1 cellular context compared by ENCODE assay signal in the genomic region with DNA sequence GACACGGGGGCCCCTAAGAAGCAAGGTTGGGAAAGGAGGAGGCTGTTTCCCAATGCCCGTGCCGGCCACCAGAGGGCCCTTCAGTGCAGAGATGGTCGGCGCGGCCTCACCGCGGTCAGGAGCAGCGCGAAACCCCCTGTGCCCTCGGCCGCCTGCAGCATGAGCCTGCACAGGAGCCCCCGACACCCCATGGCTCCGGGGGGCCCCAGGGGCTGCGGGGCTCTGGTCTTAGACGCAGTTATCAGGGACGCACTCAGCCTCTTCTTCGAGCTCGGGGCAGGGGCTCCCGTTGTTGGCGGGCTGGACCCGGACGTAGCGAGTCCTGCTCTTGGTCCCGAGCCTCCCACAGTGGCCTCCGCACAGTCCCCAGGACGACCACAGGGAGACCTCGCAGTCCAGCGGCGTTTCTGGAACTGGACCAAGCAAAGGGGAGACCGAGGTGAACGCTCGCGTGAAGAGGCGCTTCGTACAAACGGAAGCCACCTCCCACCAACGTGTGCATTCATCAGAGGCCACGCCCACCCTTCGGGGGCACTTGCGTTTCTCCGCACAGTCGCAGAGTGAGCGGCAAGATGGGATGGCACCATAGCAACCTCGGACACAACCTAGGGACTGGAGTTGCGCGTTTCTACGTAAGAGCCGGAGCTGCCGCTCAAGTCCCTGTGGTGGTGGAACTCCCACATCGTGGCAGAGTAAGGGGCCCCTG.
A peak's percentile ranks its signal among the peaks of the same experiment; 100 is the strongest.
TF ChIP-seq lines count a peak whose summit lies in the region.

No MANE protein-coding gene starts in this region.

TF ChIP-seq in HepG2, 621 proteins besides CTCF, POLR2A, EP300 and RAD21 (continued from another document):
- TF ChIP-seq, protein P1, sequence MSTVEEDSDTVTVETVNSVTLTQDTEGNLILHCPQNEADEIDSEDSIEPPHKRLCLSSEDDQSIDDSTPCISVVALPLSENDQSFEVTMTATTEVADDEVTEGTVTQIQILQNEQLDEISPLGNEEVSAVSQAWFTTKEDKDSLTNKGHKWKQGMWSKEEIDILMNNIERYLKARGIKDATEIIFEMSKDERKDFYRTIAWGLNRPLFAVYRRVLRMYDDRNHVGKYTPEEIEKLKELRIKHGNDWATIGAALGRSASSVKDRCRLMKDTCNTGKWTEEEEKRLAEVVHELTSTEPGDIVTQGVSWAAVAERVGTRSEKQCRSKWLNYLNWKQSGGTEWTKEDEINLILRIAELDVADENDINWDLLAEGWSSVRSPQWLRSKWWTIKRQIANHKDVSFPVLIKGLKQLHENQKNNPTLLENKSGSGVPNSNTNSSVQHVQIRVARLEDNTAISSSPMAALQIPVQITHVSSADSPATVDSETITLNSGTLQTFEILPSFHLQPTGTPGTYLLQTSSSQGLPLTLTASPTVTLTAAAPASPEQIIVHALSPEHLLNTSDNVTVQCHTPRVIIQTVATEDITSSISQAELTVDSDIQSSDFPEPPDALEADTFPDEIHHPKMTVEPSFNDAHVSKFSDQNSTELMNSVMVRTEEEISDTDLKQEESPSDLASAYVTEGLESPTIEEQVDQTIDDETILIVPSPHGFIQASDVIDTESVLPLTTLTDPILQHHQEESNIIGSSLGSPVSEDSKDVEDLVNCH (CRISPR knock-in tag; IDR thresholded peaks at IDR 0.05): no peak
- no peak for TF ChIP-seq MEIS2 (CRISPR knock-in tag; IDR thresholded peaks at IDR 0.05)
- no peak for TF ChIP-seq HDAC6 (IDR thresholded peaks at IDR 0.05; ENCODE audit: low read depth, low read length)
- no peak for TF ChIP-seq IKZF1 (IDR thresholded peaks at IDR 0.05)
- TF ChIP-seq ZSCAN9 (CRISPR knock-in tag; IDR thresholded peaks at IDR 0.05; ENCODE audit: borderline replicate concordance): no peak
- TF ChIP-seq SALL1 (CRISPR knock-in tag; IDR thresholded peaks at IDR 0.05): peak; percentile 14; the same call in 1 of the 2 replicates
- TF ChIP-seq CEBPG (CRISPR knock-in tag; IDR thresholded peaks at IDR 0.05): peak; percentile 42; the same call in 1 of the 2 replicates
- no peak for TF ChIP-seq GFI1 (CRISPR knock-in tag; IDR thresholded peaks at IDR 0.05; ENCODE audit: borderline replicate concordance)
- TF ChIP-seq ADNP (CRISPR knock-in tag; IDR thresholded peaks at IDR 0.05): no peak
- TF ChIP-seq, protein P2, sequence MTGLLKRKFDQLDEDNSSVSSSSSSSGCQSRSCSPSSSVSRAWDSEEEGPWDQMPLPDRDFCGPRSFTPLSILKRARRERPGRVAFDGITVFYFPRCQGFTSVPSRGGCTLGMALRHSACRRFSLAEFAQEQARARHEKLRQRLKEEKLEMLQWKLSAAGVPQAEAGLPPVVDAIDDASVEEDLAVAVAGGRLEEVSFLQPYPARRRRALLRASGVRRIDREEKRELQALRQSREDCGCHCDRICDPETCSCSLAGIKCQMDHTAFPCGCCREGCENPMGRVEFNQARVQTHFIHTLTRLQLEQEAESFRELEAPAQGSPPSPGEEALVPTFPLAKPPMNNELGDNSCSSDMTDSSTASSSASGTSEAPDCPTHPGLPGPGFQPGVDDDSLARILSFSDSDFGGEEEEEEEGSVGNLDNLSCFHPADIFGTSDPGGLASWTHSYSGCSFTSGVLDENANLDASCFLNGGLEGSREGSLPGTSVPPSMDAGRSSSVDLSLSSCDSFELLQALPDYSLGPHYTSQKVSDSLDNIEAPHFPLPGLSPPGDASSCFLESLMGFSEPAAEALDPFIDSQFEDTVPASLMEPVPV (CRISPR knock-in tag; IDR thresholded peaks at IDR 0.05): peak; percentile 84
- no peak for TF ChIP-seq NR3C1 (CRISPR knock-in tag; IDR thresholded peaks at IDR 0.05)
